ENCODE assay signal across 15 cellular contexts in genomic region chr2:8605350-8606065, GRCh38.
DNase-seq lines count a peak whose midpoint lies in the region; ATAC-seq and TF ChIP-seq lines count a peak whose summit lies in the region.
"Had no signal": no experiment of that assay in that cellular context is flagged by ENCODE, and none has a peak within 500 bp of the region (broad histone marks: within the 10 kb centered on the region; RNA-seq: fewer than 3 reads in every experiment).

No MANE protein-coding gene starts in this region.

- H3K27me3 ChIP-seq in osteoblast (ENCODE audit: insufficient read depth, low read length): no peaks in the 10 kb centered on the region
- H3K27me3 ChIP-seq: heart right ventricle, right atrium auricular region, stomach had no signal

- H3K36me3 ChIP-seq in osteoblast (ENCODE audit: insufficient read depth, low read length): no peaks in the 10 kb centered on the region
- H3K36me3 ChIP-seq: heart right ventricle, right atrium auricular region, stomach had no signal

- TF ChIP-seq CTCF in astrocyte of the spinal cord (IDR thresholded peaks at IDR 0.05; ENCODE audit: low read depth, low read length): no peak
- no peak for TF ChIP-seq CTCF in osteoblast (IDR thresholded peaks at IDR 0.05; ENCODE audit: extremely low read depth, low read depth, low read length)

- DNase-seq in EL (peak; percentile 34), M059J (ENCODE audit: low read depth) (peak; percentile 37), astrocyte of the spinal cord (ENCODE audit: low read depth, low spot score) (peak; percentile 65), osteoblast (ENCODE audit: insufficient read length, low spot score, missing footprints) (peak; percentile 74), T1000 (lab: John Stamatoyannopoulos, UW) (no peak)
- DNase-seq: activated naive CD4-positive, alpha-beta T cell treated with anti-CD3 and anti-CD28 coated beads, Interleukin-2, amount 10 ng/mL, durations not matched to agents 7 days and 5 days; heart right ventricle; NCI-H187; stomach had no signal

- no peaks in the 10 kb centered on the region for H4K20me1 ChIP-seq in osteoblast (ENCODE audit: insufficient read depth, low read length)

- peak overlapping the region; percentile 57 for H3K27ac ChIP-seq in osteoblast (ENCODE audit: low read depth, low read length)
- H3K27ac ChIP-seq: heart right ventricle, right atrium auricular region, SK-N-MC, stomach had no signal

- ATAC-seq in HG03095 (IDR thresholded peaks at IDR 0.05; ENCODE audit: unreplicated experiment): no peak
- ATAC-seq in GM19455 (IDR thresholded peaks at IDR 0.05; ENCODE audit: unreplicated experiment): no peak
- ATAC-seq: heart right ventricle; left lobe of liver; natural killer cell treated with Interleukin-12 subunit alpha and Interleukin-12 subunit beta and Interleukin-15 and Interleukin-18, amount 100 ng/mL, for 72 hours had no signal

- peaks cover 42% of the 10 kb centered on the region for H3K4me1 ChIP-seq in osteoblast (ENCODE audit: insufficient read depth, low read length)
- H3K4me1 ChIP-seq: right atrium auricular region, stomach had no signal

- H3K9me3 ChIP-seq in osteoblast (ENCODE audit: low read depth, low read length): no peaks in the 10 kb centered on the region
- H3K9me3 ChIP-seq: heart right ventricle, right atrium auricular region, stomach had no signal

- in situ Hi-C loops in astrocyte of the spinal cord (cut with HindIII; ENCODE audit: low sequenced_read_pairs): no loop called here

- no peaks in the 10 kb centered on the region for H3K79me2 ChIP-seq in osteoblast (ENCODE audit: insufficient read depth, low read length)

- H3K4me3 ChIP-seq in astrocyte of the spinal cord (ENCODE audit: low read depth, low read length): no peak overlapping the region
- H3K4me3 ChIP-seq in osteoblast (ENCODE audit: insufficient read depth, low read length): no peak overlapping the region
- H3K4me3 ChIP-seq: heart right ventricle, right atrium auricular region, SK-N-MC, stomach had no signal

- peak overlapping the region; percentile 42 for H3K4me2 ChIP-seq in osteoblast (ENCODE audit: insufficient read depth, low read length)

- no peak overlapping the region for H2AFZ ChIP-seq in osteoblast (ENCODE audit: low read length)
